In the genomic region with DNA sequence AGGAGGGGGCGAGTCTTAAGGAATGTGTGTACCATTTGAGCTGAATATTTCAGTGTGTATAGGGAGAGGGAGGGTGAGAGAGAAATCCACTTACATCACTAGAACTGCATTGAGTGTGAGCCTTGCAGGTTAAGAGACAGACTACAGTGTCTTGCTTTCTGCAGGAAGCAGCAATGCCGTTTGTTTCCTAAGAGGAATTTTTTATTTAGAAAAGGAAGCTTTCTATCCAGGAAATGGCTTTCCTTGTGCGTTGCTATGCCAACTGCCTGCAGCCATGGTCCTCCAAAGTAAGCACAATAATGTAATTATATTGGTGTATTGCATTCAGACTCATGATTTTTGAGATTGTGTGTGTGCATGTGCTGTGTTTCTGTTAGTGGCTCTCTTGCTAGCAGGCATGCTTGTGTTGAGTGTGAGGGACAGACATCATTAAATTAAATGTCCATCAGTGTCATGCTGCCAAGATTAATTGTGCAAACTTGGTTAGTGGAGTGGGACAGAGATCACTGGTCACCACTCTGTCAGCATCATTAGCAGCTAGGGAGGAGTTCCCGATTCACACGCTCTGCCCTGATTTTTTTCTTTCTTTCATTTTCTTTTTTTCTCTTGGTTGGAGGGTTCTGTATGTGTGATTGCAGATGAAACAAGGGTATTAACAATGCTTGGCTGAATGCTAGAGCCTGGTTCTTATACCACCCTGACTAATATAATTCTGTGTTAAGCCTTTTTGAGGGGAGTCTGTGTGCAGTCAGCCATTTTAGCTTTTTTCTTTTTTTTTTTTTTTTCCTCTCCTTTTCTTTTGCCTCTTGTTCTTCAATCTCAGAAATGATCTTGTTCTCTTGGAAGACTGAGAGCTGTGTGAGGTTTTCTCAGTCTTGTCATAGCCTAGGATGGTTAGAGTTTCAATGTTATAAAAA, we compare ENCODE assay signal across 10 cellular contexts.
DNase-seq lines count a peak whose midpoint lies in the region; ATAC-seq, FAIRE-seq and TF ChIP-seq lines count a peak whose summit lies in the region.
"Had no signal": no experiment of that assay in that cellular context is flagged by ENCODE, and none has a peak within 500 bp of the region (broad histone marks: within the 10 kb centered on the region; RNA-seq: fewer than 3 reads in every experiment).

No MANE protein-coding gene starts in this region.

- no peaks in the 10 kb centered on the region for H4K20me1 ChIP-seq in GM23338 (replicated peaks; ENCODE audit: insufficient read depth)

- no peak overlapping the region for H3K4me3 ChIP-seq in GM23338
- H3K4me3 ChIP-seq in mesenchymal stem cell (ENCODE audit: insufficient read depth in 1 of 2, low read depth in 1 of 2, low read length in 2 of 2) = peak overlapping the region in 1 of 2 experiments; percentile 68

- peak; percentile 74 for FAIRE-seq in A204.1 (lab: Jason Lieb, UNC)

- H3K36me3 Mint-ChIP-seq in GM23338 (ENCODE audit: low read depth) = no peaks in the 10 kb centered on the region
- H3K36me3 Mint-ChIP-seq in stimulated activated naive B cell treated with anti-CD40 and anti-IgM and Interleukin-4, amounts not matched to agents 10 μg/mL and 1 μg/mL and 100 μg/mL, for 72 hours = no peaks in the 10 kb centered on the region

- H3K23ac ChIP-seq in mesenchymal stem cell (ENCODE audit: low read length in 2 of 2) = no peak overlapping the region

- 59% methylated on average over 4 of the region's 5 CpGs for whole genome bisulfite sequencing in mesenchymal stem cell

- H3K27me3 ChIP-seq in GM23338 (ENCODE audit: insufficient read depth) (no peaks in the 10 kb centered on the region), mesenchymal stem cell (ENCODE audit: control insufficient read depth in 1 of 2, insufficient read depth in 1 of 2, low read length in 2 of 2) (no peaks in the 10 kb centered on the region)

- no peak overlapping the region for H2BK120ac ChIP-seq in mesenchymal stem cell (ENCODE audit: low read depth, low read length)

- H3F3A ChIP-seq in GM23338 (replicated peaks; ENCODE audit: low read depth) = no peaks in the 10 kb centered on the region

- no peak overlapping the region for H2BK15ac ChIP-seq in mesenchymal stem cell (ENCODE audit: low read depth, poor library complexity, severe bottlenecking)

- H3K4me2 ChIP-seq in GM23338 (no peak overlapping the region), mesenchymal stem cell (ENCODE audit: low read length, poor library complexity, severe bottlenecking) (no peak overlapping the region)

- H3K9me2 ChIP-seq in GM23338 (ENCODE audit: insufficient read depth) = no peaks in the 10 kb centered on the region

- no peaks in the 10 kb centered on the region for H3K79me2 ChIP-seq in GM23338 (replicated peaks; ENCODE audit: insufficient read depth)

- H3K14ac ChIP-seq in mesenchymal stem cell (ENCODE audit: low read length in 2 of 2) = no peak overlapping the region

- DNase-seq in GM23338 (ENCODE audit: low spot score) (no peak), cerebellar cortex (ENCODE audit: low spot score) (peak; percentile 68), mesenchymal stem cell (peak; percentile 44), GF-D8 (lab: John Stamatoyannopoulos, UW) (no peak), 8988T (no peak)
- DNase-seq in stimulated activated naive B cell treated with anti-CD40 and anti-IgM and Interleukin-4, amounts not matched to agents 10 μg/mL and 1 μg/mL and 100 μg/mL, for 72 hours = no peak
- DNase-seq: COR-L47, NCI-H526 had no signal

- H4K91ac ChIP-seq in mesenchymal stem cell (ENCODE audit: low read length) = no peak overlapping the region

- no peak overlapping the region for H2BK12ac ChIP-seq in mesenchymal stem cell (ENCODE audit: low read length in 2 of 2)

- H3K27ac ChIP-seq in GM23338 (ENCODE audit: low read depth) = 0 out of 2 replicates have a peak overlapping the region, but pooled peaks have one; percentile 12
- no peak overlapping the region for H3K27ac ChIP-seq in mesenchymal stem cell (ENCODE audit: low read length, poor library complexity, severe bottlenecking)

- H3K79me1 ChIP-seq in mesenchymal stem cell (replicated peaks; ENCODE audit: low read length, poor library complexity, severe bottlenecking) = peaks cover 13% of the 10 kb centered on the region

- no peak overlapping the region for H3K4ac ChIP-seq in mesenchymal stem cell (ENCODE audit: low read depth in 1 of 2, low read length in 2 of 2)

- no peaks in the 10 kb centered on the region for H3K9me3 ChIP-seq in mesenchymal stem cell (ENCODE audit: control insufficient read depth, low read length)

- H2AFZ ChIP-seq in GM23338 (no peak overlapping the region), mesenchymal stem cell (ENCODE audit: low read depth, low read length) (no peak overlapping the region)

- peak overlapping the region in 1 of 2 experiments; percentile 12 for H3K18ac ChIP-seq in mesenchymal stem cell (ENCODE audit: low read depth in 1 of 2, low read length in 2 of 2)

- no peak for TF ChIP-seq CTCF in GM23338 (conservative IDR thresholded peaks at IDR 0.05; ENCODE audit: low read depth in 2 of 2)

- peaks cover 18% of the 10 kb centered on the region for H3K4me1 Mint-ChIP-seq in GM23338
- H3K4me1 Mint-ChIP-seq in stimulated activated naive B cell treated with anti-CD40 and anti-IgM and Interleukin-4, amounts not matched to agents 10 μg/mL and 1 μg/mL and 100 μg/mL, for 72 hours = peaks cover 6 to 11% of the 10 kb centered on the region in 2 donors

- H3K36me3 ChIP-seq in GM23338 (ENCODE audit: insufficient read depth) (no peaks in the 10 kb centered on the region), mesenchymal stem cell (ENCODE audit: control insufficient read depth in 1 of 2, insufficient read depth in 2 of 2, low read depth in 1 of 2, low read length in 2 of 2) (peaks cover 0 to 2% of the 10 kb centered on the region in 2 experiments)

- H3K27ac Mint-ChIP-seq in GM23338 = no peak overlapping the region
- no peak overlapping the region for H3K27ac Mint-ChIP-seq in stimulated activated naive B cell treated with anti-CD40 and anti-IgM and Interleukin-4, amounts not matched to agents 10 μg/mL and 1 μg/mL and 100 μg/mL, for 72 hours

- ATAC-seq in GM23338 (peak; percentile 62), GM21423 (IDR thresholded peaks at IDR 0.05; ENCODE audit: unreplicated experiment) (no peak)
- no peak for ATAC-seq in stimulated activated naive B cell treated with anti-CD40 and anti-IgM and Interleukin-4, amounts not matched to agents 10 μg/mL and 1 μg/mL and 100 μg/mL, for 72 hours (replicated peaks)

- H2AK5ac ChIP-seq in mesenchymal stem cell (ENCODE audit: low read length, severe bottlenecking) = no peak overlapping the region

- no peaks in the 10 kb centered on the region for H3K27me3 Mint-ChIP-seq in GM23338 (ENCODE audit: insufficient read depth, low read depth, poor library complexity)
- H3K27me3 Mint-ChIP-seq in stimulated activated naive B cell treated with anti-CD40 and anti-IgM and Interleukin-4, amounts not matched to agents 10 μg/mL and 1 μg/mL and 100 μg/mL, for 72 hours = no peaks in the 10 kb centered on the region

- H3K4me1 ChIP-seq in GM23338 (ENCODE audit: insufficient read depth) (peaks cover 10% of the 10 kb centered on the region), mesenchymal stem cell (ENCODE audit: control insufficient read depth, insufficient read depth, low read depth, low read length) (no peaks in the 10 kb centered on the region)

- H3K9me3 Mint-ChIP-seq in GM23338 = no peaks in the 10 kb centered on the region
- no peaks in the 10 kb centered on the region for H3K9me3 Mint-ChIP-seq in stimulated activated naive B cell treated with anti-CD40 and anti-IgM and Interleukin-4, amounts not matched to agents 10 μg/mL and 1 μg/mL and 100 μg/mL, for 72 hours

- H4K8ac ChIP-seq in mesenchymal stem cell (ENCODE audit: low read length) = peak overlapping the region; percentile 63

- no peak overlapping the region for H3K4me3 Mint-ChIP-seq in GM23338
- H3K4me3 Mint-ChIP-seq in stimulated activated naive B cell treated with anti-CD40 and anti-IgM and Interleukin-4, amounts not matched to agents 10 μg/mL and 1 μg/mL and 100 μg/mL, for 72 hours = no peak overlapping the region

- H3K9ac ChIP-seq in mesenchymal stem cell (ENCODE audit: low read length) = peak overlapping the region; percentile 69

- no peak overlapping the region for H2BK5ac ChIP-seq in mesenchymal stem cell (ENCODE audit: low read depth, low read length, poor library complexity, severe bottlenecking)

TF ChIP-seq in GM23338, 12 proteins besides CTCF, POLR2A, EP300 and RAD21 (continues in another document):
- TF ChIP-seq, protein P1, sequence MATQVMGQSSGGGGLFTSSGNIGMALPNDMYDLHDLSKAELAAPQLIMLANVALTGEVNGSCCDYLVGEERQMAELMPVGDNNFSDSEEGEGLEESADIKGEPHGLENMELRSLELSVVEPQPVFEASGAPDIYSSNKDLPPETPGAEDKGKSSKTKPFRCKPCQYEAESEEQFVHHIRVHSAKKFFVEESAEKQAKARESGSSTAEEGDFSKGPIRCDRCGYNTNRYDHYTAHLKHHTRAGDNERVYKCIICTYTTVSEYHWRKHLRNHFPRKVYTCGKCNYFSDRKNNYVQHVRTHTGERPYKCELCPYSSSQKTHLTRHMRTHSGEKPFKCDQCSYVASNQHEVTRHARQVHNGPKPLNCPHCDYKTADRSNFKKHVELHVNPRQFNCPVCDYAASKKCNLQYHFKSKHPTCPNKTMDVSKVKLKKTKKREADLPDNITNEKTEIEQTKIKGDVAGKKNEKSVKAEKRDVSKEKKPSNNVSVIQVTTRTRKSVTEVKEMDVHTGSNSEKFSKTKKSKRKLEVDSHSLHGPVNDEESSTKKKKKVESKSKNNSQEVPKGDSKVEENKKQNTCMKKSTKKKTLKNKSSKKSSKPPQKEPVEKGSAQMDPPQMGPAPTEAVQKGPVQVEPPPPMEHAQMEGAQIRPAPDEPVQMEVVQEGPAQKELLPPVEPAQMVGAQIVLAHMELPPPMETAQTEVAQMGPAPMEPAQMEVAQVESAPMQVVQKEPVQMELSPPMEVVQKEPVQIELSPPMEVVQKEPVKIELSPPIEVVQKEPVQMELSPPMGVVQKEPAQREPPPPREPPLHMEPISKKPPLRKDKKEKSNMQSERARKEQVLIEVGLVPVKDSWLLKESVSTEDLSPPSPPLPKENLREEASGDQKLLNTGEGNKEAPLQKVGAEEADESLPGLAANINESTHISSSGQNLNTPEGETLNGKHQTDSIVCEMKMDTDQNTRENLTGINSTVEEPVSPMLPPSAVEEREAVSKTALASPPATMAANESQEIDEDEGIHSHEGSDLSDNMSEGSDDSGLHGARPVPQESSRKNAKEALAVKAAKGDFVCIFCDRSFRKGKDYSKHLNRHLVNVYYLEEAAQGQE (IDR thresholded peaks at IDR 0.05; ENCODE audit: unreplicated experiment) = no peak
- TF ChIP-seq NANOG (IDR thresholded peaks at IDR 0.05; ENCODE audit: borderline replicate concordance) (no peak), ZNF114 (CRISPR knock-in tag; IDR thresholded peaks at IDR 0.05) (no peak), EZH2phosphoT487 (IDR thresholded peaks at IDR 0.05; ENCODE audit: unreplicated experiment) (no peak), JUNB (IDR thresholded peaks at IDR 0.05; ENCODE audit: unreplicated experiment) (no peak), EZH2 (IDR thresholded peaks at IDR 0.05; ENCODE audit: low read depth, unreplicated experiment) (no peak), ZNF331 (CRISPR knock-in tag; IDR thresholded peaks at IDR 0.05; ENCODE audit: low read depth) (no peak)

Comparison
In these comparisons a context has a peak if more than half of its experiments do, and no peak if none do; other contexts are left out.
1. DNase-seq: peak in cerebellar cortex (single experiment) and mesenchymal stem cell (single experiment); none in GM23338 (single experiment), GF-D8 (single experiment), stimulated activated naive B cell treated with anti-CD40 and anti-IgM and Interleukin-4, amounts not matched to agents 10 μg/mL and 1 μg/mL and 100 μg/mL, for 72 hours (single experiment) and 8988T (single experiment).